11 cellular contexts compared by ENCODE assay signal in genomic region chr3:64152100-64152499, GRCh38.
DNase-seq lines count a peak whose midpoint lies in the region; ATAC-seq and TF ChIP-seq lines count a peak whose summit lies in the region.
"Had no signal": no experiment of that assay in that cellular context is flagged by ENCODE, and none has a peak within 500 bp of the region (broad histone marks: within the 10 kb centered on the region; RNA-seq: fewer than 3 reads in every experiment).

No MANE protein-coding gene starts in this region.

- H3K4me1 Mint-ChIP-seq in type B pancreatic cell (ENCODE audit: unreplicated experiment): peaks cover 32% of the 10 kb centered on the region
- H3K4me1 Mint-ChIP-seq in stimulated activated naive CD8-positive, alpha-beta T cell treated with anti-CD3 and anti-CD28 coated beads, Interleukin-15, amount 100 ng/mL, for 72 hours: no peaks in the 10 kb centered on the region

- H3K36me3 Mint-ChIP-seq in type B pancreatic cell: peaks cover 34% of the 10 kb centered on the region

- no peak overlapping the region for H3K27ac ChIP-seq in mesenchymal stem cell (ENCODE audit: low read length, poor library complexity, severe bottlenecking)

- no peak overlapping the region for H3K23ac ChIP-seq in mesenchymal stem cell (ENCODE audit: low read length in 2 of 2)

- no peaks in the 10 kb centered on the region for H3K27me3 ChIP-seq in mesenchymal stem cell (ENCODE audit: control insufficient read depth in 1 of 2, insufficient read depth in 1 of 2, low read length in 2 of 2)

- no peak overlapping the region for H2AK5ac ChIP-seq in mesenchymal stem cell (ENCODE audit: low read length, severe bottlenecking)

- H2AFZ ChIP-seq in mesenchymal stem cell (ENCODE audit: low read depth, low read length): no peak overlapping the region

- peaks cover under 1% of the 10 kb centered on the region for H3K9me3 Mint-ChIP-seq in type B pancreatic cell
- no peaks in the 10 kb centered on the region for H3K9me3 Mint-ChIP-seq in stimulated activated naive CD8-positive, alpha-beta T cell treated with anti-CD3 and anti-CD28 coated beads, Interleukin-15, amount 100 ng/mL, for 72 hours

- H3K27me3 Mint-ChIP-seq in type B pancreatic cell: no peaks in the 10 kb centered on the region
- H3K27me3 Mint-ChIP-seq in stimulated activated naive CD8-positive, alpha-beta T cell treated with anti-CD3 and anti-CD28 coated beads, Interleukin-15, amount 100 ng/mL, for 72 hours: peaks cover 26% of the 10 kb centered on the region

- peaks cover 44 to 92% of the 10 kb centered on the region in 2 experiments for H3K36me3 ChIP-seq in mesenchymal stem cell (ENCODE audit: control insufficient read depth in 1 of 2, insufficient read depth in 2 of 2, low read depth in 1 of 2, low read length in 2 of 2)

- peak; percentile 32 for DNase-seq in SIG-M5 treated with dmso at 0.1 percent for 504 hours (lab: John Stamatoyannopoulos, UW; ENCODE audit: unreplicated experiment)
- DNase-seq in SIG-M5 (lab: John Stamatoyannopoulos, UW): no peak
- peak; percentile 88 for DNase-seq in choroid plexus epithelial cell (ENCODE audit: low read depth)
- peak; percentile 75 for DNase-seq in mesenchymal stem cell
- DNase-seq in type B pancreatic cell (ENCODE audit: extremely low spot score, unreplicated experiment): no peak
- no peak for DNase-seq in stimulated activated naive CD8-positive, alpha-beta T cell treated with anti-CD3 and anti-CD28 coated beads, Interleukin-15, amount 100 ng/mL, for 72 hours
- no peak for DNase-seq in NCI-H774 (lab: John Stamatoyannopoulos, UW)
- DNase-seq: activated naive CD4-positive, alpha-beta T cell; Karpas-422; NCI-H526 had no signal

- H3K4ac ChIP-seq in mesenchymal stem cell (ENCODE audit: low read depth in 1 of 2, low read length in 2 of 2): no peak overlapping the region

- H3K4me3 ChIP-seq in choroid plexus epithelial cell (ENCODE audit: low read depth, low read length): no peak overlapping the region
- H3K4me3 ChIP-seq in mesenchymal stem cell (ENCODE audit: insufficient read depth in 1 of 2, low read depth in 1 of 2, low read length in 2 of 2): no peak overlapping the region

- TF ChIP-seq CTCF in choroid plexus epithelial cell (conservative IDR thresholded peaks at IDR 0.05; ENCODE audit: low read depth, low read length) (no peak), type B pancreatic cell (conservative IDR thresholded peaks at IDR 0.05) (no peak)

- peaks cover 21% of the 10 kb centered on the region for H3K4me1 ChIP-seq in mesenchymal stem cell (ENCODE audit: control insufficient read depth, insufficient read depth, low read depth, low read length)

- no peak for ATAC-seq in HG02840 (IDR thresholded peaks at IDR 0.05; ENCODE audit: low FRiP score, unreplicated experiment)
- ATAC-seq in stimulated activated naive CD8-positive, alpha-beta T cell treated with anti-CD3 and anti-CD28 coated beads, Interleukin-15, amount 100 ng/mL, for 72 hours: no peak

- H2BK15ac ChIP-seq in mesenchymal stem cell (ENCODE audit: low read depth, poor library complexity, severe bottlenecking): no peak overlapping the region

- WGBS in mesenchymal stem cell: 100% methylated on average over 2 of the region's 2 CpGs

- H3K18ac ChIP-seq in mesenchymal stem cell (ENCODE audit: low read depth in 1 of 2, low read length in 2 of 2): no peak overlapping the region

- H4K91ac ChIP-seq in mesenchymal stem cell (ENCODE audit: low read length): no peak overlapping the region

- H3K4me2 ChIP-seq in mesenchymal stem cell (ENCODE audit: low read length, poor library complexity, severe bottlenecking): no peak overlapping the region

- no peak overlapping the region for H3K14ac ChIP-seq in mesenchymal stem cell (ENCODE audit: low read length in 2 of 2)

- H2BK5ac ChIP-seq in mesenchymal stem cell (ENCODE audit: low read depth, low read length, poor library complexity, severe bottlenecking): no peak overlapping the region

- H3K9ac ChIP-seq in mesenchymal stem cell (ENCODE audit: low read length): peak overlapping the region; percentile 80

- peaks cover 39% of the 10 kb centered on the region for H3K79me1 ChIP-seq in mesenchymal stem cell (replicated peaks; ENCODE audit: low read length, poor library complexity, severe bottlenecking)

- no peak overlapping the region for H2BK12ac ChIP-seq in mesenchymal stem cell (ENCODE audit: low read length in 2 of 2)

- H4K8ac ChIP-seq in mesenchymal stem cell (ENCODE audit: low read length): no peak overlapping the region

- no peak overlapping the region for H2BK120ac ChIP-seq in mesenchymal stem cell (ENCODE audit: low read depth, low read length)

- peak overlapping the region; percentile 33 for H3K27ac Mint-ChIP-seq in type B pancreatic cell
- no peak overlapping the region for H3K27ac Mint-ChIP-seq in stimulated activated naive CD8-positive, alpha-beta T cell treated with anti-CD3 and anti-CD28 coated beads, Interleukin-15, amount 100 ng/mL, for 72 hours

- H3K4me3 Mint-ChIP-seq in type B pancreatic cell: no peak overlapping the region
- H3K4me3 Mint-ChIP-seq in stimulated activated naive CD8-positive, alpha-beta T cell treated with anti-CD3 and anti-CD28 coated beads, Interleukin-15, amount 100 ng/mL, for 72 hours: no peak overlapping the region

- H3K9me3 ChIP-seq in mesenchymal stem cell (ENCODE audit: control insufficient read depth, low read length): no peaks in the 10 kb centered on the region

Comparison
In these comparisons a context has a peak if more than half of its experiments do, and no peak if none do; other contexts are left out.
1. DNase-seq: peak in SIG-M5 treated with dmso at 0.1 percent for 504 hours (single experiment), choroid plexus epithelial cell (single experiment) and mesenchymal stem cell (single experiment); none in SIG-M5 (single experiment), type B pancreatic cell (single experiment), stimulated activated naive CD8-positive, alpha-beta T cell treated with anti-CD3 and anti-CD28 coated beads, Interleukin-15, amount 100 ng/mL, for 72 hours (0 of 2) and NCI-H774 (single experiment).